20 cellular contexts compared by ENCODE assay signal in the genomic region with DNA sequence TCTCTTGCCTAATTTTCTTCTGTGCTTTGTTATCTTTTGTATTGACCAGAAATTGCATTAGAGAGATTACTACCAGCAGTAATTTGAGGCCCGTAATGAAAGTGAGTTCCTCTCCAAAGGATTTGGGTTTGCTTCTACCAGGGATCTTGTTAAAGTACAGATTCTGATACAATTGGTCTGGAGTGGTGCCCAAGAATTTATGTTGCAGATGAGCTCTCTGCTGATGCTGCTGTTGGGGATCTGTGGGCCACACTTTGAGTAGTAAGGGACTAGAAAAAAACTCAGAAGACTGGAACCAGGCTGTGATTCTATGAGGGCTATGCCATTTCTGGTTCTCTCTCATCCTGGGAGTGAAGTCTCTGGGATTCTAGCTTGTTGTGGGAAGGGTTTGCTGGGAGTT.
"Had no signal": no experiment of that assay in that cellular context is flagged by ENCODE, and none has a peak within 500 bp of the region (broad histone marks: within the 10 kb centered on the region; RNA-seq: fewer than 3 reads in every experiment).

No MANE protein-coding gene starts in this region.

- DNase-seq: cortex of kidney; dorsolateral prefrontal cortex; effector CD8-positive, alpha-beta T cell; foreskin keratinocyte; heart left ventricle; hippocampal formation; kidney glomerular epithelial cell; naive thymus-derived CD4-positive, alpha-beta T cell; nephron progenitor cell; psoas muscle; retina; right lobe of liver; spleen; stimulated activated CD4-positive, alpha-beta T cell treated with anti-CD3 and anti-CD28 coated beads, Interleukin-15, amount 100 ng/mL, for 24 hours; stimulated activated CD4-positive, alpha-beta T cell treated with anti-CD3 and anti-CD28 coated beads, Interleukin-1b, Interleukin-23, amount 100 ng/mL, for 48 hours; stimulated activated CD4-positive, alpha-beta T cell treated with anti-CD3 and anti-CD28 coated beads, Interleukin-4, amount 100 ng/mL, for 4 hours; stimulated activated naive B cell treated with anti-CD40 and anti-IgM and Interleukin-4, amounts not matched to agents 10 μg/mL and 1 μg/mL and 100 μg/mL, for 72 hours; stomach; substantia nigra had no signal

- H3K36me3 ChIP-seq: heart left ventricle, right lobe of liver, spleen, stomach had no signal

- H3K9me3 Mint-ChIP-seq: nephron progenitor cell had no signal

- ATAC-seq: foreskin keratinocyte; heart left ventricle; naive thymus-derived CD4-positive, alpha-beta T cell; psoas muscle; right lobe of liver; stimulated activated naive B cell treated with anti-CD40 and anti-IgM and Interleukin-4, amounts not matched to agents 10 μg/mL and 1 μg/mL and 100 μg/mL, for 72 hours had no signal

- H3K27ac ChIP-seq: dorsolateral prefrontal cortex, foreskin keratinocyte, heart left ventricle, psoas muscle, right lobe of liver, spleen, stomach had no signal

- H3K4me1 ChIP-seq: foreskin keratinocyte, heart left ventricle, psoas muscle, right lobe of liver, spleen, stomach had no signal

- H3K27ac Mint-ChIP-seq: naive thymus-derived CD4-positive, alpha-beta T cell; nephron progenitor cell; stimulated activated naive B cell treated with anti-CD40 and anti-IgM and Interleukin-4, amounts not matched to agents 10 μg/mL and 1 μg/mL and 100 μg/mL, for 72 hours; type B pancreatic cell had no signal

- H3K9me3 ChIP-seq: psoas muscle, right lobe of liver, spleen had no signal

- H3K27me3 Mint-ChIP-seq: type B pancreatic cell had no signal

- H3K4me3 Mint-ChIP-seq: naive thymus-derived CD4-positive, alpha-beta T cell; nephron progenitor cell; stimulated activated naive B cell treated with anti-CD40 and anti-IgM and Interleukin-4, amounts not matched to agents 10 μg/mL and 1 μg/mL and 100 μg/mL, for 72 hours; type B pancreatic cell had no signal

- H3K27me3 ChIP-seq: dorsolateral prefrontal cortex, foreskin keratinocyte, heart left ventricle, right lobe of liver, spleen, stomach had no signal

- H3K4me3 ChIP-seq: dorsolateral prefrontal cortex, heart left ventricle, psoas muscle, right lobe of liver, spleen, stomach had no signal
